In genomic region chr1:25771246-25772114, GRCh38 we compare ENCODE assay signal across 1 cellular context.
A peak's percentile ranks its signal among the peaks of the same experiment; 100 is the strongest.
TF ChIP-seq lines count a peak whose summit lies in the region.

No MANE protein-coding gene starts in this region.

TF ChIP-seq in K562, 482 proteins besides CTCF, POLR2A, EP300 and RAD21 (continued from another document and continues in another):
- TF ChIP-seq, protein P1, sequence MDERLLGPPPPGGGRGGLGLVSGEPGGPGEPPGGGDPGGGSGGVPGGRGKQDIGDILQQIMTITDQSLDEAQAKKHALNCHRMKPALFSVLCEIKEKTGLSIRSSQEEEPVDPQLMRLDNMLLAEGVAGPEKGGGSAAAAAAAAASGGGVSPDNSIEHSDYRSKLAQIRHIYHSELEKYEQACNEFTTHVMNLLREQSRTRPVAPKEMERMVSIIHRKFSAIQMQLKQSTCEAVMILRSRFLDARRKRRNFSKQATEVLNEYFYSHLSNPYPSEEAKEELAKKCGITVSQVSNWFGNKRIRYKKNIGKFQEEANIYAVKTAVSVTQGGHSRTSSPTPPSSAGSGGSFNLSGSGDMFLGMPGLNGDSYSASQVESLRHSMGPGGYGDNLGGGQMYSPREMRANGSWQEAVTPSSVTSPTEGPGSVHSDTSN (CRISPR knock-in tag; IDR thresholded peaks at IDR 0.05; ENCODE audit: low read depth) = no peak
- TF ChIP-seq, protein P1 (tag; conservative IDR thresholded peaks at IDR 0.05; ENCODE audit: low read depth) = peak; percentile 96
- TF ChIP-seq ZBTB11 (CRISPR knock-in tag; IDR thresholded peaks at IDR 0.05) = no peak
- no peak for TF ChIP-seq HDAC8 (tag; IDR thresholded peaks at IDR 0.05)
- TF ChIP-seq, protein P2, sequence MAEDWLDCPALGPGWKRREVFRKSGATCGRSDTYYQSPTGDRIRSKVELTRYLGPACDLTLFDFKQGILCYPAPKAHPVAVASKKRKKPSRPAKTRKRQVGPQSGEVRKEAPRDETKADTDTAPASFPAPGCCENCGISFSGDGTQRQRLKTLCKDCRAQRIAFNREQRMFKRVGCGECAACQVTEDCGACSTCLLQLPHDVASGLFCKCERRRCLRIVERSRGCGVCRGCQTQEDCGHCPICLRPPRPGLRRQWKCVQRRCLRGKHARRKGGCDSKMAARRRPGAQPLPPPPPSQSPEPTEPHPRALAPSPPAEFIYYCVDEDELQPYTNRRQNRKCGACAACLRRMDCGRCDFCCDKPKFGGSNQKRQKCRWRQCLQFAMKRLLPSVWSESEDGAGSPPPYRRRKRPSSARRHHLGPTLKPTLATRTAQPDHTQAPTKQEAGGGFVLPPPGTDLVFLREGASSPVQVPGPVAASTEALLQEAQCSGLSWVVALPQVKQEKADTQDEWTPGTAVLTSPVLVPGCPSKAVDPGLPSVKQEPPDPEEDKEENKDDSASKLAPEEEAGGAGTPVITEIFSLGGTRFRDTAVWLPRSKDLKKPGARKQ (CRISPR knock-in tag; IDR thresholded peaks at IDR 0.05) = no peak
- TF ChIP-seq E2F5 (CRISPR knock-in tag; IDR thresholded peaks at IDR 0.05) = 0 out of 2 replicates have a peak, but pooled peaks have one; percentile 38
- TF ChIP-seq RBM34 (IDR thresholded peaks at IDR 0.05; ENCODE audit: borderline replicate concordance, insufficient read depth, low read length) = no peak
- no peak for TF ChIP-seq CLOCK (CRISPR knock-in tag; IDR thresholded peaks at IDR 0.05; ENCODE audit: borderline replicate concordance)
- TF ChIP-seq ZBTB8A (IDR thresholded peaks at IDR 0.05; ENCODE audit: partially characterized antibody) = no peak
- 0 out of 2 replicates have a peak, but pooled peaks have one; percentile 6 for TF ChIP-seq ZNF175 (CRISPR knock-in tag; IDR thresholded peaks at IDR 0.05; ENCODE audit: low read depth)
- peak; percentile 45 for TF ChIP-seq L3MBTL2 (IDR thresholded peaks at IDR 0.05)
- no peak for TF ChIP-seq GATAD2B (IDR thresholded peaks at IDR 0.05; ENCODE audit: borderline replicate concordance)
- no peak for TF ChIP-seq HNRNPH1 (optimal IDR thresholded peaks at IDR 0.05; ENCODE audit: low read depth, low read length)
- TF ChIP-seq PKNOX1 (IDR thresholded peaks at IDR 0.05) = peak; percentile 92
- TF ChIP-seq FOSL1 (tag; conservative IDR thresholded peaks at IDR 0.05) = no peak
- TF ChIP-seq, protein P3, sequence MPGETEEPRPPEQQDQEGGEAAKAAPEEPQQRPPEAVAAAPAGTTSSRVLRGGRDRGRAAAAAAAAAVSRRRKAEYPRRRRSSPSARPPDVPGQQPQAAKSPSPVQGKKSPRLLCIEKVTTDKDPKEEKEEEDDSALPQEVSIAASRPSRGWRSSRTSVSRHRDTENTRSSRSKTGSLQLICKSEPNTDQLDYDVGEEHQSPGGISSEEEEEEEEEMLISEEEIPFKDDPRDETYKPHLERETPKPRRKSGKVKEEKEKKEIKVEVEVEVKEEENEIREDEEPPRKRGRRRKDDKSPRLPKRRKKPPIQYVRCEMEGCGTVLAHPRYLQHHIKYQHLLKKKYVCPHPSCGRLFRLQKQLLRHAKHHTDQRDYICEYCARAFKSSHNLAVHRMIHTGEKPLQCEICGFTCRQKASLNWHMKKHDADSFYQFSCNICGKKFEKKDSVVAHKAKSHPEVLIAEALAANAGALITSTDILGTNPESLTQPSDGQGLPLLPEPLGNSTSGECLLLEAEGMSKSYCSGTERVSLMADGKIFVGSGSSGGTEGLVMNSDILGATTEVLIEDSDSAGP (CRISPR knock-in tag; IDR thresholded peaks at IDR 0.05) = peak; percentile 31; the same call in 1 of the 2 replicates
- peak in 1 of 2 experiments; percentile 79; a peak in 2 of 4 replicates for TF ChIP-seq RCOR1 (IDR thresholded peaks at IDR 0.05; ENCODE audit: borderline replicate concordance in 1 of 2, low read depth in 2 of 2, low read length in 2 of 2)
- no peak for TF ChIP-seq ZBTB7A (IDR thresholded peaks at IDR 0.05; ENCODE audit: borderline replicate concordance, control insufficient read depth, low read depth, low read length)
- no peak for TF ChIP-seq NFATC3 (IDR thresholded peaks at IDR 0.05)
- no peak for TF ChIP-seq THAP12 (CRISPR knock-in tag; IDR thresholded peaks at IDR 0.05)
- TF ChIP-seq TEAD2 (tag; IDR thresholded peaks at IDR 0.05) = no peak
- 0 out of 2 replicates have a peak, but pooled peaks have one; percentile 26 for TF ChIP-seq NR2C2 (CRISPR knock-in tag; IDR thresholded peaks at IDR 0.05)
- TF ChIP-seq NR2C2 (tag; IDR thresholded peaks at IDR 0.05) = peak; percentile 38; the same call in 1 of the 2 replicates
- no peak for TF ChIP-seq SREBF2 (CRISPR knock-in tag; IDR thresholded peaks at IDR 0.05)
- peak; percentile 54; the same call in 1 of the 2 replicates for TF ChIP-seq HMBOX1 (IDR thresholded peaks at IDR 0.05)
- TF ChIP-seq ZKSCAN3 (CRISPR knock-in tag; IDR thresholded peaks at IDR 0.05) = no peak
- TF ChIP-seq NFE2 (IDR thresholded peaks at IDR 0.05; ENCODE audit: low read depth) = 0 out of 2 replicates have a peak, but pooled peaks have one; percentile 6
- no peak for TF ChIP-seq TAF9B (IDR thresholded peaks at IDR 0.05; ENCODE audit: partially characterized antibody)
- peak; percentile 66; the same call in 1 of the 2 replicates for TF ChIP-seq HES1 (IDR thresholded peaks at IDR 0.05; ENCODE audit: low read depth)
- TF ChIP-seq, protein P4, sequence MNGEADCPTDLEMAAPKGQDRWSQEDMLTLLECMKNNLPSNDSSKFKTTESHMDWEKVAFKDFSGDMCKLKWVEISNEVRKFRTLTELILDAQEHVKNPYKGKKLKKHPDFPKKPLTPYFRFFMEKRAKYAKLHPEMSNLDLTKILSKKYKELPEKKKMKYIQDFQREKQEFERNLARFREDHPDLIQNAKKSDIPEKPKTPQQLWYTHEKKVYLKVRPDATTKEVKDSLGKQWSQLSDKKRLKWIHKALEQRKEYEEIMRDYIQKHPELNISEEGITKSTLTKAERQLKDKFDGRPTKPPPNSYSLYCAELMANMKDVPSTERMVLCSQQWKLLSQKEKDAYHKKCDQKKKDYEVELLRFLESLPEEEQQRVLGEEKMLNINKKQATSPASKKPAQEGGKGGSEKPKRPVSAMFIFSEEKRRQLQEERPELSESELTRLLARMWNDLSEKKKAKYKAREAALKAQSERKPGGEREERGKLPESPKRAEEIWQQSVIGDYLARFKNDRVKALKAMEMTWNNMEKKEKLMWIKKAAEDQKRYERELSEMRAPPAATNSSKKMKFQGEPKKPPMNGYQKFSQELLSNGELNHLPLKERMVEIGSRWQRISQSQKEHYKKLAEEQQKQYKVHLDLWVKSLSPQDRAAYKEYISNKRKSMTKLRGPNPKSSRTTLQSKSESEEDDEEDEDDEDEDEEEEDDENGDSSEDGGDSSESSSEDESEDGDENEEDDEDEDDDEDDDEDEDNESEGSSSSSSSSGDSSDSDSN (IDR thresholded peaks at IDR 0.05; ENCODE audit: borderline replicate concordance in 1 of 2, low read depth in 2 of 2, low read length in 2 of 2) = no peak
- no peak for TF ChIP-seq NCOA1 (IDR thresholded peaks at IDR 0.05; ENCODE audit: low read depth)
